1 cellular context compared by ENCODE assay signal in the genomic region with DNA sequence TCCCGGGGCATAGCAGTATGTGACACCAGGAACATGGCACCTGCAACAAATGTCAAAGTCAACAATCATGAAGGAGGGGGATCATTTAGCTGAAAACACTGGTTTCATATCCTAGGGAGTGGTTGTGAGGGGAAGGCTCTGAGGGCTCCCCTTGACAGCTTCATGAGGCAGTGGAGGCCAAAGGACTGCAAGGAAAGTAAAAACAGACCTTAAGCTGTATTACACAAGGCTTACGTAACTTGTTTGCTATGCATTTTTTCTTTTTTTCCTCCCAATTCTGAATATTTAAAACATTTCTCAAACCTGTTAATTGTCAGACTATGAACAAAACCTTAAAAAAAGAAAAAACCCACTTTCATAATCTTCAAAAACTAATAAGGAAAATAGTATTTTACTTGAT.
TF ChIP-seq lines count a peak whose summit lies in the region.

No MANE protein-coding gene starts in this region.

TF ChIP-seq in HepG2, 621 proteins besides CTCF, POLR2A, EP300 and RAD21 (continued from another document):
- TF ChIP-seq, protein P1, sequence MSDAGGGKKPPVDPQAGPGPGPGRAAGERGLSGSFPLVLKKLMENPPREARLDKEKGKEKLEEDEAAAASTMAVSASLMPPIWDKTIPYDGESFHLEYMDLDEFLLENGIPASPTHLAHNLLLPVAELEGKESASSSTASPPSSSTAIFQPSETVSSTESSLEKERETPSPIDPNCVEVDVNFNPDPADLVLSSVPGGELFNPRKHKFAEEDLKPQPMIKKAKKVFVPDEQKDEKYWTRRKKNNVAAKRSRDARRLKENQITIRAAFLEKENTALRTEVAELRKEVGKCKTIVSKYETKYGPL (CRISPR knock-in tag; IDR thresholded peaks at IDR 0.05) = no peak
- peak; percentile 46 for TF ChIP-seq CEBPB (IDR thresholded peaks at IDR 0.05; ENCODE audit: borderline replicate concordance, low read depth, low read length)
- TF ChIP-seq, protein P2, sequence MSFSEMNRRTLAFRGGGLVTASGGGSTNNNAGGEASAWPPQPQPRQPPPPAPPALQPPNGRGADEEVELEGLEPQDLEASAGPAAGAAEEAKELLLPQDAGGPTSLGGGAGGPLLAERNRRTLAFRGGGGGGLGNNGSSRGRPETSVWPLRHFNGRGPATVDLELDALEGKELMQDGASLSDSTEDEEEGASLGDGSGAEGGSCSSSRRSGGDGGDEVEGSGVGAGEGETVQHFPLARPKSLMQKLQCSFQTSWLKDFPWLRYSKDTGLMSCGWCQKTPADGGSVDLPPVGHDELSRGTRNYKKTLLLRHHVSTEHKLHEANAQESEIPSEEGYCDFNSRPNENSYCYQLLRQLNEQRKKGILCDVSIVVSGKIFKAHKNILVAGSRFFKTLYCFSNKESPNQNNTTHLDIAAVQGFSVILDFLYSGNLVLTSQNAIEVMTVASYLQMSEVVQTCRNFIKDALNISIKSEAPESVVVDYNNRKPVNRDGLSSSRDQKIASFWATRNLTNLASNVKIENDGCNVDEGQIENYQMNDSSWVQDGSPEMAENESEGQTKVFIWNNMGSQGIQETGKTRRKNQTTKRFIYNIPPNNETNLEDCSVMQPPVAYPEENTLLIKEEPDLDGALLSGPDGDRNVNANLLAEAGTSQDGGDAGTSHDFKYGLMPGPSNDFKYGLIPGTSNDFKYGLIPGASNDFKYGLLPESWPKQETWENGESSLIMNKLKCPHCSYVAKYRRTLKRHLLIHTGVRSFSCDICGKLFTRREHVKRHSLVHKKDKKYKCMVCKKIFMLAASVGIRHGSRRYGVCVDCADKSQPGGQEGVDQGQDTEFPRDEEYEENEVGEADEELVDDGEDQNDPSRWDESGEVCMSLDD (CRISPR knock-in tag; IDR thresholded peaks at IDR 0.05; ENCODE audit: borderline replicate concordance) = no peak
TF ChIP-seq in HepG2: peak in this region for 3.
